8 cellular contexts compared by ENCODE assay signal in genomic region chr13:110912651-110913051, GRCh38. TPM values are rescaled to one million over a fixed set of nuclear protein-coding genes. Genes with fewer than 3 reads are reported as not detected.
A peak's percentile ranks its signal among the peaks of the same experiment; 100 is the strongest.
DNase-seq lines count a peak whose midpoint lies in the region; ATAC-seq lines count a peak whose summit lies in the region.

No MANE protein-coding gene starts in this region.

- peaks cover 5 to 9% (median 8%) of the 10 kb centered on the region in 3 donors for H3K36me3 ChIP-seq in skeletal muscle tissue (ENCODE audit: control insufficient read depth in 3 of 3, insufficient read depth in 3 of 3, low read length in 3 of 3)

- H3K4me1 Mint-ChIP-seq in activated CD4-positive, alpha-beta T cell treated with anti-CD3 and anti-CD28 coated beads, Interleukin-2, amount 10 ng/mL, durations not matched to agents 7 days and 5 days: peaks cover 61% of the 10 kb centered on the region

- no peaks in the 10 kb centered on the region for H3K9me3 Mint-ChIP-seq in activated CD4-positive, alpha-beta T cell treated with anti-CD3 and anti-CD28 coated beads, Interleukin-2, amount 10 ng/mL, durations not matched to agents 7 days and 5 days

- CTCF ChIA-PET in activated CD4-positive, alpha-beta T cell treated with anti-CD3 and anti-CD28 coated beads, Interleukin-2, amount 10 ng/mL, durations not matched to agents 7 days and 5 days (lab: Charles Lee): interaction anchor here (1.3 kb wide), 2 partner anchors 32 to 99 kb away, joined by 3 to 4 read pairs; no protein-coding TSS in a partner anchor

- H3K27ac Mint-ChIP-seq in activated CD4-positive, alpha-beta T cell treated with anti-CD3 and anti-CD28 coated beads, Interleukin-2, amount 10 ng/mL, durations not matched to agents 7 days and 5 days: peak overlapping the region; percentile 92

- no peaks in the 10 kb centered on the region for H3K27me3 Mint-ChIP-seq in activated CD4-positive, alpha-beta T cell treated with anti-CD3 and anti-CD28 coated beads, Interleukin-2, amount 10 ng/mL, durations not matched to agents 7 days and 5 days

- no peaks in the 10 kb centered on the region for H3K9me3 ChIP-seq in skeletal muscle tissue (ENCODE audit: control insufficient read depth in 3 of 3, low read length in 3 of 3)

- H3K36me3 Mint-ChIP-seq in activated CD4-positive, alpha-beta T cell treated with anti-CD3 and anti-CD28 coated beads, Interleukin-2, amount 10 ng/mL, durations not matched to agents 7 days and 5 days (ENCODE audit: low read depth): peaks cover 24% of the 10 kb centered on the region

- peak overlapping the region; percentile 94 to 99 (median 97) for H3K4me3 ChIP-seq in skeletal muscle tissue (ENCODE audit: low read length in 3 of 3)

- peak overlapping the region; percentile 95 to 100 (median 100) for H3K9ac ChIP-seq in skeletal muscle tissue (ENCODE audit: low read depth in 1 of 3, low read length in 3 of 3)

- H3K27me3 ChIP-seq in skeletal muscle tissue (ENCODE audit: control insufficient read depth in 3 of 3, insufficient read depth in 3 of 3, low read length in 3 of 3): no peaks in the 10 kb centered on the region

- H3K4me3 Mint-ChIP-seq in activated CD4-positive, alpha-beta T cell treated with anti-CD3 and anti-CD28 coated beads, Interleukin-2, amount 10 ng/mL, durations not matched to agents 7 days and 5 days: peak overlapping the region; percentile 88

- ATAC-seq in GM21526 (IDR thresholded peaks at IDR 0.05; ENCODE audit: low FRiP score, unreplicated experiment): no peak
- no peak for ATAC-seq in GM18498 (IDR thresholded peaks at IDR 0.05; ENCODE audit: unreplicated experiment)

- POLR2A ChIA-PET in activated CD4-positive, alpha-beta T cell treated with anti-CD3 and anti-CD28 coated beads, Interleukin-2, amount 10 ng/mL, durations not matched to agents 7 days and 5 days (lab: Charles Lee): interaction anchor here (0.6 kb wide), 1 partner anchor 200 kb away, joined by 4 read pairs; no protein-coding TSS in a partner anchor

- H3K4me1 ChIP-seq in skeletal muscle tissue (ENCODE audit: control insufficient read depth in 3 of 3, insufficient read depth in 3 of 3, low read length in 3 of 3): peaks cover 54 to 62% (median 54%) of the 10 kb centered on the region in 3 donors

- DNase-seq in activated CD4-positive, alpha-beta T cell treated with anti-CD3 and anti-CD28 coated beads, Interleukin-2, amount 10 ng/mL, durations not matched to agents 7 days and 5 days: no peak
- no peak for DNase-seq in activated CD4-positive, alpha-beta T cell treated with anti-CD3 and anti-CD28 coated beads, Interleukin-2, amount 50 U/mL, for 1 hour
- peak; percentile 22 for DNase-seq in SW480 (ENCODE audit: low spot score)
- peak; percentile 51 for DNase-seq in glomerular visceral epithelial cell (ENCODE audit: extremely low spot score)
- DNase-seq in stimulated activated CD4-positive, alpha-beta T cell treated with anti-CD3 and anti-CD28 coated beads, Interleukin-4, amount 100 ng/mL, for 24 hours: no peak

- peak overlapping the region; percentile 99 for H3K27ac ChIP-seq in skeletal muscle tissue (ENCODE audit: low read depth, low read length)

RNA-seq across cellular contexts. Expression of gene ANKRD10, which starts 2.2 kb away (rescaled TPM):
- 100 to 1,000 TPM; 101 to 111 TPM for total RNA-seq in activated CD4-positive, alpha-beta T cell treated with anti-CD3 and anti-CD28 coated beads, Interleukin-2, amount 10 ng/mL, durations not matched to agents 7 days and 5 days
- total RNA-seq in skeletal muscle tissue: 132 TPM

Comparison
In these comparisons a context has a peak if more than half of its experiments do, and no peak if none do; other contexts are left out.
1. DNase-seq: peak in SW480 (single experiment) and glomerular visceral epithelial cell (single experiment); none in activated CD4-positive, alpha-beta T cell treated with anti-CD3 and anti-CD28 coated beads, Interleukin-2, amount 10 ng/mL, durations not matched to agents 7 days and 5 days (single experiment), activated CD4-positive, alpha-beta T cell treated with anti-CD3 and anti-CD28 coated beads, Interleukin-2, amount 50 U/mL, for 1 hour (single experiment) and stimulated activated CD4-positive, alpha-beta T cell treated with anti-CD3 and anti-CD28 coated beads, Interleukin-4, amount 100 ng/mL, for 24 hours (single experiment).